ENCODE assay signal across 8 cellular contexts in the genomic region with DNA sequence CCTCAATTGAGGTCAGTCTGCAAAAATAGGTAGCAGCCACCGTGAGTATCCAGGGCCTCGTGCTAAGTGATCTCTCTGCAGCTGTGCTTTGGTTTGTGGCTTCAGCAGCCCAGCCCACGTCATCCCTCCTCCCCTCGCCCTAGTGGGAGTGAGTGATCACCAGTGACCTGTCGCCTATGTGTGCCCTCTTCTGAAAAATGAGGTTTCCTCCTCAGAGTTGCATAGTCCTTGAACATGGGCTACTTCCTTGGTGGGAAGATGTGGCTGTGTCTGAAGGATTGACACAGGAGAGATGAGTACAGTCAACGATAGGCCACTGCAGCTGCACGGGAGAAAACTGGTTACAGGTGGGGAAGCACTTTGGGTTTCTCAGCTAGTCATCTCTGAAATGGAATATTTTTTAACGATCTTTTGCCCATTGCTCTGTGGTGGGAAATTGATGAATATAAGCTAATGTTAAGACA.
DNase-seq lines count a peak whose midpoint lies in the region; ATAC-seq and TF ChIP-seq lines count a peak whose summit lies in the region.

No MANE protein-coding gene starts in this region.

- peak overlapping the region; percentile 100 for H3K27ac Mint-ChIP-seq in natural killer cell treated with Interleukin-12 subunit alpha and Interleukin-12 subunit beta and Interleukin-15 and Interleukin-18, amount 100 ng/mL, for 72 hours
- H3K27ac Mint-ChIP-seq in endodermal cell, result no peak overlapping the region

- peaks cover 38% of the 10 kb centered on the region for H3K27me3 ChIP-seq in endodermal cell (ENCODE audit: control insufficient read depth, insufficient read depth, low read length, poor library complexity, severe bottlenecking)

- DNase-seq in activated CD8-positive, alpha-beta memory T cell treated with anti-CD3 and anti-CD28 coated beads for 1 hour (ENCODE audit: extremely low read depth in 1 of 2, low read depth in 1 of 2), result peak; percentile 41 to 57
- DNase-seq in natural killer cell treated with Interleukin-12 subunit alpha and Interleukin-12 subunit beta and Interleukin-15 and Interleukin-18, amount 100 ng/mL, for 72 hours (ENCODE audit: low spot score), result peak; percentile 93
- DNase-seq in GM03348 (ENCODE audit: low spot score) (no peak), mesenteric fat pad (ENCODE audit: low spot score) (no peak), endodermal cell (no peak), caudate nucleus (lab: John Stamatoyannopoulos, UW) (no peak)

- H3K4me1 ChIP-seq in endodermal cell (ENCODE audit: control insufficient read depth, insufficient read depth, low read length), result peaks cover 3% of the 10 kb centered on the region

- no peaks in the 10 kb centered on the region for H3K36me3 ChIP-seq in endodermal cell (ENCODE audit: control insufficient read depth, insufficient read depth, low read length)

- TF ChIP-seq CTCF in endodermal cell (conservative IDR thresholded peaks at IDR 0.05), result no peak

- peaks cover 80 to 86% of the 10 kb centered on the region in 2 donors for H3K4me1 Mint-ChIP-seq in natural killer cell treated with Interleukin-12 subunit alpha and Interleukin-12 subunit beta and Interleukin-15 and Interleukin-18, amount 100 ng/mL, for 72 hours (ENCODE audit: low read depth in 2 of 2)
- H3K4me1 Mint-ChIP-seq in endodermal cell, result peaks cover 11% of the 10 kb centered on the region

- H3K4me3 Mint-ChIP-seq in natural killer cell treated with Interleukin-12 subunit alpha and Interleukin-12 subunit beta and Interleukin-15 and Interleukin-18, amount 100 ng/mL, for 72 hours, result peak overlapping the region; percentile 81
- H3K4me3 Mint-ChIP-seq in endodermal cell, result no peak overlapping the region

- peaks cover 39% of the 10 kb centered on the region for H3K36me3 Mint-ChIP-seq in natural killer cell treated with Interleukin-12 subunit alpha and Interleukin-12 subunit beta and Interleukin-15 and Interleukin-18, amount 100 ng/mL, for 72 hours
- no peaks in the 10 kb centered on the region for H3K36me3 Mint-ChIP-seq in endodermal cell (ENCODE audit: low read depth)

- H3K9ac ChIP-seq in endodermal cell (ENCODE audit: extremely low read depth, low read length, poor library complexity, severe bottlenecking), result no peak overlapping the region

- H3K4me3 ChIP-seq in endodermal cell (ENCODE audit: low read length), result no peak overlapping the region

- H3K27ac ChIP-seq in endodermal cell (ENCODE audit: low read depth, low read length) (no peak overlapping the region), caudate nucleus (ENCODE audit: low read depth, low read length) (no peak overlapping the region)

- no peaks in the 10 kb centered on the region for H3K27me3 Mint-ChIP-seq in natural killer cell treated with Interleukin-12 subunit alpha and Interleukin-12 subunit beta and Interleukin-15 and Interleukin-18, amount 100 ng/mL, for 72 hours
- H3K27me3 Mint-ChIP-seq in endodermal cell (ENCODE audit: insufficient read depth), result peaks cover 25% of the 10 kb centered on the region

- 89 to 91% methylated on average over 7 to 8 of the region's 8 CpGs for WGBS in endodermal cell (ENCODE audit: insufficient coverage in 1 of 2, insufficient read length in 1 of 2), 2 experiments

- H3K9me3 ChIP-seq in endodermal cell (ENCODE audit: control insufficient read depth, low read length), result no peaks in the 10 kb centered on the region

- ATAC-seq in GM19438 (IDR thresholded peaks at IDR 0.05; ENCODE audit: low read depth, unreplicated experiment) (peak; percentile 48), HG03460 (IDR thresholded peaks at IDR 0.05; ENCODE audit: unreplicated experiment) (peak; percentile 53)
- ATAC-seq in natural killer cell treated with Interleukin-12 subunit alpha and Interleukin-12 subunit beta and Interleukin-15 and Interleukin-18, amount 100 ng/mL, for 72 hours, result peak; percentile 81

- H3K9me3 Mint-ChIP-seq in natural killer cell treated with Interleukin-12 subunit alpha and Interleukin-12 subunit beta and Interleukin-15 and Interleukin-18, amount 100 ng/mL, for 72 hours, result no peaks in the 10 kb centered on the region
- no peaks in the 10 kb centered on the region for H3K9me3 Mint-ChIP-seq in endodermal cell

Comparison
In these comparisons a context has a peak if more than half of its experiments do, and no peak if none do; other contexts are left out.
1. DNase-seq: peak in activated CD8-positive, alpha-beta memory T cell treated with anti-CD3 and anti-CD28 coated beads for 1 hour (2 of 2) and natural killer cell treated with Interleukin-12 subunit alpha and Interleukin-12 subunit beta and Interleukin-15 and Interleukin-18, amount 100 ng/mL, for 72 hours (single experiment); none in GM03348 (single experiment), mesenteric fat pad (single experiment), endodermal cell (single experiment) and caudate nucleus (0 of 61).
2. Peak in every context shown above with its lines, with median percentiles within 50 percentile points of each other: ATAC-seq.